In genomic region chr17:66783656-66784381, GRCh38 we compare ENCODE assay signal across 1 cellular context.
TF ChIP-seq lines count a peak whose summit lies in the region.

No MANE protein-coding gene starts in this region.

TF ChIP-seq in H1, 55 proteins besides CTCF, POLR2A, EP300 and RAD21:
- TF ChIP-seq MAX (IDR thresholded peaks at IDR 0.05): 0 out of 2 replicates have a peak, but pooled peaks have one; percentile 14
- no peak for TF ChIP-seq SP1 (IDR thresholded peaks at IDR 0.05; ENCODE audit: low read depth, low read length)
